ENCODE assay signal across 12 cellular contexts in genomic region chr9:135718616-135719015, GRCh38. TPM values are rescaled to one million over a fixed set of nuclear protein-coding genes. Genes with fewer than 3 reads are reported as not detected.
DNase-seq lines count a peak whose midpoint lies in the region; ATAC-seq and TF ChIP-seq lines count a peak whose summit lies in the region.
"Had no signal": no experiment of that assay in that cellular context is flagged by ENCODE, and none has a peak within 500 bp of the region (broad histone marks: within the 10 kb centered on the region; RNA-seq: fewer than 3 reads in every experiment).

No MANE protein-coding gene starts in this region.

- TF ChIP-seq EP300 in ovary (IDR thresholded peaks at IDR 0.05), result no peak

- WGBS in ovary, 3 donors, result 28 to 52% (median 28%) methylated on average over 15 of the region's 15 CpGs

- peak; percentile 33 for ATAC-seq in activated naive CD8-positive, alpha-beta T cell treated with anti-CD3 and anti-CD28 coated beads, Interleukin-2, amount 50 U/mL, for 24 hours
- ATAC-seq in GM21367 (IDR thresholded peaks at IDR 0.05; ENCODE audit: unreplicated experiment) (no peak), HG03521 (IDR thresholded peaks at IDR 0.05; ENCODE audit: unreplicated experiment) (no peak)

- H3K27me3 ChIP-seq in MG63, result peaks cover 11% of the 10 kb centered on the region
- H3K27me3 ChIP-seq in ovary, result no peaks in the 10 kb centered on the region
- H3K27me3 ChIP-seq: right lobe of liver had no signal

- no peaks in the 10 kb centered on the region for H3K9me3 Mint-ChIP-seq in activated naive CD8-positive, alpha-beta T cell treated with anti-CD3 and anti-CD28 coated beads, Interleukin-2, amount 50 U/mL, for 24 hours

- no peaks in the 10 kb centered on the region for H3K4me1 Mint-ChIP-seq in activated naive CD8-positive, alpha-beta T cell treated with anti-CD3 and anti-CD28 coated beads, Interleukin-2, amount 50 U/mL, for 24 hours

- no peak overlapping the region for H3K27ac Mint-ChIP-seq in activated naive CD8-positive, alpha-beta T cell treated with anti-CD3 and anti-CD28 coated beads, Interleukin-2, amount 50 U/mL, for 24 hours

- H3K27me3 Mint-ChIP-seq in activated naive CD8-positive, alpha-beta T cell treated with anti-CD3 and anti-CD28 coated beads, Interleukin-2, amount 50 U/mL, for 24 hours, result peaks cover 25% of the 10 kb centered on the region

- no peaks in the 10 kb centered on the region for H3K36me3 Mint-ChIP-seq in activated naive CD8-positive, alpha-beta T cell treated with anti-CD3 and anti-CD28 coated beads, Interleukin-2, amount 50 U/mL, for 24 hours (ENCODE audit: low read depth)

- H3K9me3 ChIP-seq in MG63 (no peaks in the 10 kb centered on the region), ovary (no peaks in the 10 kb centered on the region)
- H3K9me3 ChIP-seq: right lobe of liver had no signal

- no peak for TF ChIP-seq CTCF in ovary (IDR thresholded peaks at IDR 0.05)

- H3K4me3 ChIP-seq in MG63 (no peak overlapping the region), ovary (no peak overlapping the region)
- H3K4me3 ChIP-seq: right lobe of liver, SK-N-MC had no signal

- peaks cover 2% of the 10 kb centered on the region for H3K4me1 ChIP-seq in ovary (ENCODE audit: insufficient read depth)
- H3K4me1 ChIP-seq: right lobe of liver had no signal

- no peak overlapping the region for H3K27ac ChIP-seq in ovary
- H3K27ac ChIP-seq: right lobe of liver, SK-N-MC had no signal

- DNase-seq in DMS53 (lab: John Stamatoyannopoulos, UW) (peak; percentile 47), DMS53 treated with DMSO at 0.1 percent for 48 hours (lab: John Stamatoyannopoulos, UW; ENCODE audit: unreplicated experiment) (no peak), MG63 (peak; percentile 89), ovary (peak in 3 of 5 donors; percentile 42 to 71 (median 52)), inferior parietal cortex (ENCODE audit: extremely low spot score) (no peak)
- DNase-seq in activated naive CD8-positive, alpha-beta T cell treated with anti-CD3 and anti-CD28 coated beads, Interleukin-2, amount 50 U/mL, for 24 hours, result peak; percentile 10
- DNase-seq: activated CD4-positive, alpha-beta T cell treated with anti-CD3 and anti-CD28 coated beads, Interleukin-2, amount 50 U/mL, for 4 hours; NCI-H345; right lobe of liver had no signal

- no peak overlapping the region for H3K4me3 Mint-ChIP-seq in activated naive CD8-positive, alpha-beta T cell treated with anti-CD3 and anti-CD28 coated beads, Interleukin-2, amount 50 U/mL, for 24 hours

- H3K36me3 ChIP-seq in MG63, result no peaks in the 10 kb centered on the region
- H3K36me3 ChIP-seq in ovary, result no peaks in the 10 kb centered on the region
- H3K36me3 ChIP-seq: right lobe of liver had no signal

- intact Hi-C loops in ovary (cut with DNase I), result loop anchor here in 1 of 4 donors (2.0 kb wide), 1 partner anchor 20 kb away; no protein-coding TSS in a partner anchor

- no peak for TF ChIP-seq POLR2A in ovary (IDR thresholded peaks at IDR 0.05)

RNA-seq across cellular contexts. Expression of gene KCNT1, which starts 16.6 kb away (rescaled TPM):
- not detected in 2 replicates for total RNA-seq in MG63 (2014; rRNA removed; shearing (Covaris generic); ENCODE audit: low replicate concordance)
- 10 to 100 TPM in 2 of 7 donors, 1 to 10 TPM in 4, under 1 TPM in 1; 0.83 to 12.0 (median 6.4) TPM for total RNA-seq in ovary
- 1 to 10 TPM; 1.9 to 2.0 TPM for polyA plus RNA-seq in ovary
- total RNA-seq: right lobe of liver had no signal

RNA-seq across cellular contexts. Expression of gene SOHLH1, which starts 19.3 kb away (rescaled TPM):
- not detected in 2 replicates for total RNA-seq in MG63 (2014; rRNA removed; shearing (Covaris generic); ENCODE audit: low replicate concordance)
- total RNA-seq in ovary, result under 1 TPM in 1 of 7 donors, not detected in 6; 0.17 TPM
- under 1 TPM in 1 of 2 donors, not detected in 1; 0.36 TPM for polyA plus RNA-seq in ovary
- total RNA-seq: right lobe of liver had no signal

RNA-seq across cellular contexts. Expression of gene LCN9, which starts 55.5 kb away (rescaled TPM):
- total RNA-seq in MG63 (2014; rRNA removed; shearing (Covaris generic); ENCODE audit: low replicate concordance), result not detected in 2 replicates
- not detected for total RNA-seq in ovary
- polyA plus RNA-seq in ovary, result not detected
- total RNA-seq: right lobe of liver had no signal

Comparison
In these comparisons a context has a peak if more than half of its experiments do, and no peak if none do; other contexts are left out.
1. DNase-seq: peak in DMS53 (single experiment), MG63 (single experiment), activated naive CD8-positive, alpha-beta T cell treated with anti-CD3 and anti-CD28 coated beads, Interleukin-2, amount 50 U/mL, for 24 hours (single experiment) and ovary (3 of 5); none in DMS53 treated with DMSO at 0.1 percent for 48 hours (single experiment) and inferior parietal cortex (single experiment).